ENCODE assay signal across 8 cellular contexts in the genomic region with DNA sequence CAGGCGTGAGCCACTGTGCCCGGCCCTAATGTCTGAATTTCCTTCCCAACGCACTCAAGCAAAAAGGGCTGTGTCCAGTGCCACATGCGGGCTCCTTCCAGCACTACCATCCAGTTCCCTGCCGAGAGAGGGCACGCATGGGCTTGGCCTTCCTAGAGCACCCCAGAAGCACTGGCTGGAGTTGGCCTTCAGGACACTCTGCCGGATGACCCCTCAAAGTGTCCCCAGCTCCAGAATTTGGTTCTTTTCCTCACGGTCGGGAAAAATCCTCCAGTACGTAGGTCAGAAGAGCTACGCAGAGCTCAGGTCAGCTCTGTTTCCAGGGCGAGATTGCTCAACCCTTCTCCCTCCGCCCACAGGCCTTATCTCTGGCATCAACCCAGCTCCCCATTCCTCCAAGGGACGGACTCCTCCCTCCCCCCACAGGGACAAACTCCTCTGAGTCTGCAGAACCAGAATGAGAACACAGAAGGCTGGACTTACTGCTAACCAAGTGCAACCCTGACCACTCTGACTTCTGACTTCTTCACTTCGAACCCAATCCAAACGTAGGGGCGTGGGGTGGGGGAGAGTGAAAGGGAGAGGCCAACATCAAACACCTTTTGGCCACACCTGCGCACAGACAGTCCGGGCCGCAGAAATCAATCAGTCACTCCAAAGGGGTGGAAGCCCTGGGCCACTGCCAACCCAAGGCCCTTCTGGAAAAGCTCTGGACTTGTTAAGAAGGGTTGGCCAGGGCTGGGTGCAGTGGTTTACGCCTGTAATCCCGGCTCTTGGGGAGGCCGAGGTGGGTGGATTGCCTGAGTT. TPM values are rescaled to one million over a fixed set of nuclear protein-coding genes. Genes with fewer than 3 reads are reported as not detected.
DNase-seq lines count a peak whose midpoint lies in the region; ATAC-seq and TF ChIP-seq lines count a peak whose summit lies in the region.

No MANE protein-coding gene starts in this region.

- DNase-seq in HFF-Myc (ENCODE audit: extremely low read depth, low read depth): no peak
- DNase-seq in ascending aorta (ENCODE audit: low spot score in 2 of 2): peak in 1 of 2 donors; percentile 95
- peak; percentile 89 to 92 (median 90) for DNase-seq in right cardiac atrium
- no peak for DNase-seq in smooth muscle cell (lab: John Stamatoyannopoulos, UW; ENCODE audit: unreplicated experiment)
- DNase-seq in activated CD4-positive, CD25-positive, alpha-beta regulatory T cell treated with anti-CD3 and anti-CD28 coated beads, Interleukin-2, amount 50 U/mL, for 72 hours: no peak
- no peak for DNase-seq in GM10266 (ENCODE audit: extremely low spot score)

- no peaks in the 10 kb centered on the region for H3K36me3 Mint-ChIP-seq in stimulated activated memory B cell treated with anti-CD40 and anti-IgM and Interleukin-4, amounts not matched to agents 10 μg/mL and 1 μg/mL and 100 μg/mL, for 72 hours

- peak; percentile 33 to 34 for ATAC-seq in right cardiac atrium
- no peak for ATAC-seq in stimulated activated memory B cell treated with anti-CD40 and anti-IgM and Interleukin-4, amounts not matched to agents 10 μg/mL and 1 μg/mL and 100 μg/mL, for 72 hours
- no peak for ATAC-seq in HG03439 (IDR thresholded peaks at IDR 0.05; ENCODE audit: unreplicated experiment)

- H3K27ac Mint-ChIP-seq in stimulated activated memory B cell treated with anti-CD40 and anti-IgM and Interleukin-4, amounts not matched to agents 10 μg/mL and 1 μg/mL and 100 μg/mL, for 72 hours: no peak overlapping the region

- WGBS in right cardiac atrium: 23% methylated on average over 23 of the region's 23 CpGs
- 36% methylated on average over 23 of the region's 23 CpGs for WGBS in smooth muscle cell (ENCODE audit: low lambda C conversion rate)

- no peak overlapping the region for H3K4me3 Mint-ChIP-seq in stimulated activated memory B cell treated with anti-CD40 and anti-IgM and Interleukin-4, amounts not matched to agents 10 μg/mL and 1 μg/mL and 100 μg/mL, for 72 hours

- H3K27me3 ChIP-seq in ascending aorta: no peaks in the 10 kb centered on the region
- H3K27me3 ChIP-seq in right cardiac atrium (ENCODE audit: control insufficient read depth, insufficient read depth): no peaks in the 10 kb centered on the region
- no peaks in the 10 kb centered on the region for H3K27me3 ChIP-seq in smooth muscle cell (ENCODE audit: low read depth)

- H3K4me3 ChIP-seq in HFF-Myc (replicated peaks; ENCODE audit: low read depth, low read length): peak overlapping the region; percentile 92
- H3K4me3 ChIP-seq in ascending aorta: peak overlapping the region; percentile 46 to 94
- H3K4me3 ChIP-seq in right cardiac atrium (ENCODE audit: low read length): peak overlapping the region; percentile 11
- H3K4me3 ChIP-seq in smooth muscle cell: peak overlapping the region; percentile 97

- peaks cover 29 to 69% of the 10 kb centered on the region in 2 donors for H3K4me1 ChIP-seq in ascending aorta
- H3K4me1 ChIP-seq in right cardiac atrium (ENCODE audit: control insufficient read depth, insufficient read depth, low read length): peaks cover 18% of the 10 kb centered on the region
- H3K4me1 ChIP-seq in smooth muscle cell (ENCODE audit: low read depth): peaks cover 36% of the 10 kb centered on the region

- H3K9me3 Mint-ChIP-seq in stimulated activated memory B cell treated with anti-CD40 and anti-IgM and Interleukin-4, amounts not matched to agents 10 μg/mL and 1 μg/mL and 100 μg/mL, for 72 hours: peaks cover 2% of the 10 kb centered on the region

- intact Hi-C loops in ascending aorta (cut with DNase I) (no loop called here), right cardiac atrium (cut with DNase I) (loop anchor here in 1 of 4 donors (5.0 kb wide), 1 partner anchor 59 kb away; no protein-coding TSS in a partner anchor)

- peaks cover 61% of the 10 kb centered on the region for H3K79me2 ChIP-seq in smooth muscle cell (ENCODE audit: low read depth)

- H3K4me2 ChIP-seq in smooth muscle cell: peak overlapping the region; percentile 61

- peaks cover 18% of the 10 kb centered on the region for H3K27me3 Mint-ChIP-seq in stimulated activated memory B cell treated with anti-CD40 and anti-IgM and Interleukin-4, amounts not matched to agents 10 μg/mL and 1 μg/mL and 100 μg/mL, for 72 hours

- H3K27ac ChIP-seq in ascending aorta: peak overlapping the region; percentile 99
- peak overlapping the region; percentile 98 for H3K27ac ChIP-seq in right cardiac atrium (ENCODE audit: low read length)
- peak overlapping the region; percentile 22 for H3K27ac ChIP-seq in smooth muscle cell (ENCODE audit: low read depth)

- H2AFZ ChIP-seq in smooth muscle cell (ENCODE audit: low read depth): no peak overlapping the region

- peaks cover 12% of the 10 kb centered on the region for H3F3A ChIP-seq in smooth muscle cell (ENCODE audit: low read depth)

- peaks cover 58% of the 10 kb centered on the region for H4K20me1 ChIP-seq in smooth muscle cell (ENCODE audit: low read depth)

- H3K9ac ChIP-seq in smooth muscle cell (ENCODE audit: low read depth): no peak overlapping the region

- no peaks in the 10 kb centered on the region for H3K9me3 ChIP-seq in ascending aorta
- no peaks in the 10 kb centered on the region for H3K9me3 ChIP-seq in right cardiac atrium (ENCODE audit: control insufficient read depth, low read length)
- no peaks in the 10 kb centered on the region for H3K9me3 ChIP-seq in smooth muscle cell (replicated peaks; ENCODE audit: low read depth)

- TF ChIP-seq CTCF in HFF-Myc (IDR thresholded peaks at IDR 0.05; ENCODE audit: low read depth, low read length, missing control alignments) (no peak), ascending aorta (IDR thresholded peaks at IDR 0.05) (no peak), smooth muscle cell (IDR thresholded peaks at IDR 0.05; ENCODE audit: borderline replicate concordance, insufficient read depth, poor library complexity, severe bottlenecking) (no peak), GM10266 (IDR thresholded peaks at IDR 0.05; ENCODE audit: control insufficient read depth, insufficient read depth, low read depth, missing control alignments) (no peak)

- H3K36me3 ChIP-seq in ascending aorta: no peaks in the 10 kb centered on the region
- H3K36me3 ChIP-seq in smooth muscle cell (ENCODE audit: low read depth): no peaks in the 10 kb centered on the region

- peaks cover 24% of the 10 kb centered on the region for H3K4me1 Mint-ChIP-seq in stimulated activated memory B cell treated with anti-CD40 and anti-IgM and Interleukin-4, amounts not matched to agents 10 μg/mL and 1 μg/mL and 100 μg/mL, for 72 hours

RNA-seq across cellular contexts. Expression of a gene that starts 3.6 kb away (rescaled TPM):
- total RNA-seq in ascending aorta: 104 TPM
- total RNA-seq in right cardiac atrium: 10 to 100 TPM; 28.1 to 47.1 (median 38.4) TPM
- 31.9 TPM for polyA plus RNA-seq in right cardiac atrium
- total RNA-seq in smooth muscle cell: 13.4 and 15.1 TPM in 2 replicates
- polyA plus RNA-seq in smooth muscle cell: 21.2 and 21.4 TPM in 2 replicates

RNA-seq across cellular contexts. Expression of a gene that starts 46.5 kb away (rescaled TPM):
- total RNA-seq in ascending aorta: not detected
- not detected for total RNA-seq in right cardiac atrium
- polyA plus RNA-seq in right cardiac atrium: not detected
- total RNA-seq in smooth muscle cell: not detected in 2 replicates
- polyA plus RNA-seq in smooth muscle cell: 0.30 TPM in 1 of 2 replicates, not detected in the other

Comparison
In these comparisons a context has a peak if more than half of its experiments do, and no peak if none do; other contexts are left out.
1. DNase-seq: peak in right cardiac atrium (3 of 3); none in HFF-Myc (single experiment), smooth muscle cell (single experiment), activated CD4-positive, CD25-positive, alpha-beta regulatory T cell treated with anti-CD3 and anti-CD28 coated beads, Interleukin-2, amount 50 U/mL, for 72 hours (single experiment) and GM10266 (single experiment).
2. H3K4me3 ChIP-seq: peak in every context shown above with its lines; median percentile 97 in smooth muscle cell; 92 in HFF-Myc; 70 in ascending aorta; 11 in right cardiac atrium.
3. H3K27ac ChIP-seq: peak in every context shown above with its lines; median percentile 99 in ascending aorta; 98 in right cardiac atrium; 22 in smooth muscle cell.
4. ATAC-seq: peak in right cardiac atrium (2 of 2); none in stimulated activated memory B cell treated with anti-CD40 and anti-IgM and Interleukin-4, amounts not matched to agents 10 μg/mL and 1 μg/mL and 100 μg/mL, for 72 hours (single experiment) and HG03439 (single experiment).